ENCODE assay signal across 8 cellular contexts in the genomic region with DNA sequence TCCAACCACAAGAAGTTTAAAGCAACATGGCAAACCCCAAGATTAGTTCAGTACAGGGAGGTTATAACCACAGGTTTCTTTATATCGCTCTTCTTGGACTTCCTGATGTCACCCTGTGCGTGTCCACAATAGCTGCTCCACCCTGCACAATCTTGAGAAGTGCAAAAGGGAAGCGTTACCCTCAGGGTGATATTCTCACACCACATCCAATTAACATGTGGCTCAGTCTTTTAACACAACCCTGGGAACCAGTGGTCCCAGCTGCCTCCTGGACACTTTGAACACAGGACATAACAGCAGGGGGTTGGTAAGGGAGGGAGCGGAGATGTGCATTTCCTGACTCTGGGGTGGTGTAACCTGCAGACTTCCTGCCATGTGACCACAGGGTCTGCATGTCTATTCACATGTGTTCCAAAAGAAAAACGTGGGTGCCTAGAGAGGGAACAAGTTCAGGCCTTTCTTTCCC.
DNase-seq lines count a peak whose midpoint lies in the region; ATAC-seq lines count a peak whose summit lies in the region.

No MANE protein-coding gene starts in this region.

- ATAC-seq in GM19351 (IDR thresholded peaks at IDR 0.05; ENCODE audit: unreplicated experiment): peak; percentile 93
- ATAC-seq in HG03432 (IDR thresholded peaks at IDR 0.05; ENCODE audit: unreplicated experiment): peak; percentile 95
- peak; percentile 64 for ATAC-seq in esophagus mucosa

- DNase-seq in AML-193 (lab: John Stamatoyannopoulos, UW): peak; percentile 98
- peak; percentile 14 to 45 for DNase-seq in activated CD4-positive, alpha-beta T cell treated with anti-CD3 and anti-CD28 coated beads for 4 hours
- DNase-seq in stimulated activated CD8-positive, alpha-beta memory T cell treated with anti-CD3 and anti-CD28 coated beads, Interleukin-7, amount 100 ng/mL, for 1 hour (ENCODE audit: low read depth in 2 of 2): peak; percentile 14 to 32
- DNase-seq in NCI-H2081 (lab: John Stamatoyannopoulos, UW): no peak
- no peak for DNase-seq in 8988T

Comparison
In these comparisons a context has a peak if more than half of its experiments do, and no peak if none do; other contexts are left out.
1. DNase-seq: peak in AML-193 (2 of 2), activated CD4-positive, alpha-beta T cell treated with anti-CD3 and anti-CD28 coated beads for 4 hours (2 of 2) and stimulated activated CD8-positive, alpha-beta memory T cell treated with anti-CD3 and anti-CD28 coated beads, Interleukin-7, amount 100 ng/mL, for 1 hour (2 of 2); none in NCI-H2081 (0 of 2) and 8988T (single experiment).
2. Peak in every context shown above with its lines, with median percentiles within 50 percentile points of each other: ATAC-seq.